In genomic region chr5:2505217-2505616, GRCh38 we compare ENCODE assay signal across 20 cellular contexts.
DNase-seq lines count a peak whose midpoint lies in the region; ATAC-seq and TF ChIP-seq lines count a peak whose summit lies in the region.
"Had no signal": no experiment of that assay in that cellular context is flagged by ENCODE, and none has a peak within 500 bp of the region (broad histone marks: within the 10 kb centered on the region; RNA-seq: fewer than 3 reads in every experiment).

No MANE protein-coding gene starts in this region.

- no peaks in the 10 kb centered on the region for H3K79me2 ChIP-seq in GM23338 (replicated peaks; ENCODE audit: insufficient read depth)

- peaks cover 12% of the 10 kb centered on the region for H3K4me1 Mint-ChIP-seq in GM23338
- no peaks in the 10 kb centered on the region for H3K4me1 Mint-ChIP-seq in CD8-positive, alpha-beta memory T cell
- H3K4me1 Mint-ChIP-seq: B cell; CD4-positive, CD25-positive, alpha-beta regulatory T cell had no signal

- H4K20me1 ChIP-seq in GM23338 (replicated peaks; ENCODE audit: insufficient read depth): no peaks in the 10 kb centered on the region
- H4K20me1 ChIP-seq: BLaER1 had no signal

- H3K36me3 ChIP-seq in GM23338 (ENCODE audit: insufficient read depth): peaks cover 1% of the 10 kb centered on the region; the same call in 1 of the 2 replicates
- H3K36me3 ChIP-seq in esophagus muscularis mucosa: no peaks in the 10 kb centered on the region
- no peaks in the 10 kb centered on the region for H3K36me3 ChIP-seq in CD8-positive, alpha-beta memory T cell (ENCODE audit: insufficient read depth, low read length)
- H3K36me3 ChIP-seq: BLaER1, HAP-1 had no signal

- 67% methylated on average over 7 of the region's 10 CpGs for WGBS in esophagus muscularis mucosa

- H3K9me3 ChIP-seq in esophagus muscularis mucosa: peaks cover 0 to 6% (median 2%) of the 10 kb centered on the region in 4 donors
- H3K9me3 ChIP-seq in CD8-positive, alpha-beta memory T cell (ENCODE audit: low read length): no peaks in the 10 kb centered on the region
- H3K9me3 ChIP-seq: HAP-1 had no signal

- H3K27ac Mint-ChIP-seq in GM23338: no peak overlapping the region
- H3K27ac Mint-ChIP-seq in CD8-positive, alpha-beta memory T cell: no peak overlapping the region
- H3K27ac Mint-ChIP-seq: B cell; CD4-positive, CD25-positive, alpha-beta regulatory T cell; CD8-positive, alpha-beta T cell; HFFc6 had no signal

- POLR2A ChIA-PET in CD8-positive, alpha-beta memory T cell (lab: Charles Lee): no interaction called here

- CTCF ChIA-PET in CD8-positive, alpha-beta memory T cell (lab: Charles Lee): no interaction called here

- no peaks in the 10 kb centered on the region for H3K4me1 ChIP-seq in GM23338 (ENCODE audit: insufficient read depth)
- no peaks in the 10 kb centered on the region for H3K4me1 ChIP-seq in esophagus muscularis mucosa
- H3K4me1 ChIP-seq in CD8-positive, alpha-beta memory T cell (ENCODE audit: insufficient read depth, low read length): no peaks in the 10 kb centered on the region
- H3K4me1 ChIP-seq: BLaER1, HAP-1 had no signal

- H3K9me3 Mint-ChIP-seq in GM23338: peaks cover 24% of the 10 kb centered on the region
- H3K9me3 Mint-ChIP-seq in CD8-positive, alpha-beta memory T cell: peaks cover 0 to 9% (median 5%) of the 10 kb centered on the region in 5 donors

- H3K4me3 ChIP-seq in GM23338 (no peak overlapping the region), esophagus muscularis mucosa (no peak overlapping the region)
- no peak overlapping the region for H3K4me3 ChIP-seq in CD8-positive, alpha-beta memory T cell (ENCODE audit: low read length)
- H3K4me3 ChIP-seq: BLaER1, GM12878, HAP-1 had no signal

- no peak overlapping the region for H3K4me3 Mint-ChIP-seq in GM23338
- no peak overlapping the region for H3K4me3 Mint-ChIP-seq in CD8-positive, alpha-beta memory T cell
- H3K4me3 Mint-ChIP-seq: B cell; CD4-positive, CD25-positive, alpha-beta regulatory T cell; CD8-positive, alpha-beta T cell; HFFc6 had no signal

- no peaks in the 10 kb centered on the region for H3K9me2 ChIP-seq in GM23338 (ENCODE audit: insufficient read depth)

- no peak overlapping the region for H3K4me2 ChIP-seq in GM23338
- H3K4me2 ChIP-seq: BLaER1 had no signal

- H3K27me3 Mint-ChIP-seq in GM23338 (ENCODE audit: insufficient read depth, low read depth, poor library complexity): peaks cover 6% of the 10 kb centered on the region
- peaks cover 0 to 3% of the 10 kb centered on the region in 2 donors for H3K27me3 Mint-ChIP-seq in CD8-positive, alpha-beta memory T cell
- H3K27me3 Mint-ChIP-seq: B cell; CD4-positive, CD25-positive, alpha-beta regulatory T cell had no signal

- intact Hi-C loops in esophagus muscularis mucosa (cut with DNase I): no loop called here

- H3F3A ChIP-seq in GM23338 (replicated peaks; ENCODE audit: low read depth): no peaks in the 10 kb centered on the region

- H2AFZ ChIP-seq in GM23338: no peak overlapping the region

- no peak overlapping the region for H3K27ac ChIP-seq in GM23338 (ENCODE audit: low read depth)
- no peak overlapping the region for H3K27ac ChIP-seq in esophagus muscularis mucosa (replicated peaks in 1 of 4)
- no peak overlapping the region for H3K27ac ChIP-seq in CD8-positive, alpha-beta memory T cell (ENCODE audit: low read depth, low read length)
- H3K27ac ChIP-seq: 22Rv1, BLaER1, C4-2B had no signal

- H3K27me3 ChIP-seq in GM23338 (ENCODE audit: insufficient read depth) (no peaks in the 10 kb centered on the region), esophagus muscularis mucosa (no peaks in the 10 kb centered on the region)
- H3K27me3 ChIP-seq in CD8-positive, alpha-beta memory T cell (ENCODE audit: insufficient read depth, low read length, poor library complexity, severe bottlenecking): no peaks in the 10 kb centered on the region
- H3K27me3 ChIP-seq: BLaER1 had no signal

- DNase-seq in GM23338 (ENCODE audit: low spot score): peak; percentile 21
- DNase-seq in RPMI8226: peak; percentile 30
- peak; percentile 77 for DNase-seq in esophagus muscularis mucosa (ENCODE audit: extremely low spot score)
- DNase-seq in stimulated activated CD4-positive, alpha-beta T cell treated with anti-CD3 and anti-CD28 coated beads, Interleukin-2, amount 100 ng/mL, for 48 hours: no peak
- DNase-seq in CD8-positive, alpha-beta memory T cell: no peak
- DNase-seq: CD4-positive, CD25-positive, alpha-beta regulatory T cell; CD8-positive, alpha-beta T cell; DMS 273 treated with DMSO at 0.1 percent for 48 hours; DMS79; EL; GDM1; GOT3; HFFc6 had no signal

- H3K36me3 Mint-ChIP-seq in GM23338 (ENCODE audit: low read depth): peaks cover 7% of the 10 kb centered on the region; the same call in 2 of the 3 replicates
- H3K36me3 Mint-ChIP-seq in CD8-positive, alpha-beta memory T cell: no peaks in the 10 kb centered on the region
- H3K36me3 Mint-ChIP-seq: CD4-positive, CD25-positive, alpha-beta regulatory T cell; CD8-positive, alpha-beta T cell had no signal

- TF ChIP-seq EP300 in esophagus muscularis mucosa (IDR thresholded peaks at IDR 0.05): no peak

- no peak for TF ChIP-seq POLR2A in esophagus muscularis mucosa (IDR thresholded peaks at IDR 0.05; ENCODE audit: low read depth)

- TF ChIP-seq CTCF in GM23338 (conservative IDR thresholded peaks at IDR 0.05; ENCODE audit: low read depth in 2 of 2) (0 out of 4 replicates have a peak, but pooled peaks of 1 of the 2 experiments have one; percentile 5), esophagus muscularis mucosa (IDR thresholded peaks at IDR 0.05) (no peak)

- ATAC-seq in GM23338 (peak; percentile 96), HG02938 (IDR thresholded peaks at IDR 0.05; ENCODE audit: unreplicated experiment) (no peak)
- ATAC-seq: CD8-positive, alpha-beta T cell; GM12878 had no signal

TF ChIP-seq in GM23338, 12 proteins besides CTCF, POLR2A, EP300 and RAD21:
- no peak for TF ChIP-seq CREB1 (CRISPR knock-in tag; IDR thresholded peaks at IDR 0.05; ENCODE audit: low read depth)
- no peak for TF ChIP-seq ZNF114 (CRISPR knock-in tag; IDR thresholded peaks at IDR 0.05)
- no peak for TF ChIP-seq STAT1 (IDR thresholded peaks at IDR 0.05; ENCODE audit: unreplicated experiment)

Comparison
In these comparisons a context has a peak if more than half of its experiments do, and no peak if none do; other contexts are left out.
1. DNase-seq: peak in GM23338 (single experiment), RPMI8226 (single experiment) and esophagus muscularis mucosa (single experiment); none in stimulated activated CD4-positive, alpha-beta T cell treated with anti-CD3 and anti-CD28 coated beads, Interleukin-2, amount 100 ng/mL, for 48 hours (0 of 2) and CD8-positive, alpha-beta memory T cell (0 of 5).